In genomic region chr11:60018058-60018457, GRCh38 we compare ENCODE assay signal across 2 cellular contexts.
TF ChIP-seq lines count a peak whose summit lies in the region.

No MANE protein-coding gene starts in this region.

TF ChIP-seq in GM23338, 12 proteins besides CTCF, POLR2A, EP300 and RAD21:
- no peak for TF ChIP-seq EZH2phosphoT487 (IDR thresholded peaks at IDR 0.05; ENCODE audit: unreplicated experiment)
- no peak for TF ChIP-seq NANOG (IDR thresholded peaks at IDR 0.05; ENCODE audit: borderline replicate concordance)
- TF ChIP-seq JUNB (IDR thresholded peaks at IDR 0.05; ENCODE audit: unreplicated experiment), result no peak
- TF ChIP-seq ZNF331 (CRISPR knock-in tag; IDR thresholded peaks at IDR 0.05; ENCODE audit: low read depth), result no peak
- no peak for TF ChIP-seq ZNF114 (CRISPR knock-in tag; IDR thresholded peaks at IDR 0.05)
- no peak for TF ChIP-seq STAT1 (IDR thresholded peaks at IDR 0.05; ENCODE audit: unreplicated experiment)
- TF ChIP-seq REST (IDR thresholded peaks at IDR 0.05; ENCODE audit: unreplicated experiment), result no peak
- no peak for TF ChIP-seq ZNF462 (CRISPR knock-in tag; IDR thresholded peaks at IDR 0.05)
- TF ChIP-seq POLR2AphosphoS5 (IDR thresholded peaks at IDR 0.05; ENCODE audit: low read depth), result no peak
- no peak for TF ChIP-seq ETS1 (IDR thresholded peaks at IDR 0.05)
- no peak for TF ChIP-seq CREB1 (CRISPR knock-in tag; IDR thresholded peaks at IDR 0.05; ENCODE audit: low read depth)
- no peak for TF ChIP-seq EZH2 (IDR thresholded peaks at IDR 0.05; ENCODE audit: low read depth, unreplicated experiment)

TF ChIP-seq in H1, 55 proteins besides CTCF, POLR2A, EP300 and RAD21:
- TF ChIP-seq POLR2AphosphoS5 (IDR thresholded peaks at IDR 0.05; ENCODE audit: low read depth, low read length), result no peak
- TF ChIP-seq KDM5A (IDR thresholded peaks at IDR 0.05; ENCODE audit: low read length), result no peak
- no peak for TF ChIP-seq SRF (IDR thresholded peaks at IDR 0.05; ENCODE audit: low read depth, low read length)
- no peak for TF ChIP-seq GTF2F1 (IDR thresholded peaks at IDR 0.05; ENCODE audit: borderline replicate concordance, low read depth, low read length)
- TF ChIP-seq RBBP5 (IDR thresholded peaks at IDR 0.05; ENCODE audit: borderline replicate concordance, low read depth, low read length), result no peak
- TF ChIP-seq RNF2 (IDR thresholded peaks at IDR 0.05; ENCODE audit: borderline replicate concordance, low read depth, low read length, missing control alignments, poor library complexity, severe bottlenecking), result no peak
- TF ChIP-seq GABPA (IDR thresholded peaks at IDR 0.05; ENCODE audit: borderline replicate concordance, insufficient read depth, low read length), result no peak
- TF ChIP-seq CHD7 (IDR thresholded peaks at IDR 0.05; ENCODE audit: insufficient replicate concordance, low read length), result no peak
- TF ChIP-seq EZH2 (IDR thresholded peaks at IDR 0.05; ENCODE audit: low read depth, low read length, severe bottlenecking), result no peak
- TF ChIP-seq MAFK (IDR thresholded peaks at IDR 0.05; ENCODE audit: low read depth, low read length), result no peak
- TF ChIP-seq MAX (IDR thresholded peaks at IDR 0.05), result no peak
- TF ChIP-seq JUND (IDR thresholded peaks at IDR 0.05; ENCODE audit: low read length), result no peak
- no peak for TF ChIP-seq NANOG (IDR thresholded peaks at IDR 0.05; ENCODE audit: insufficient read depth, low read depth, low read length, poor library complexity, severe bottlenecking)
- TF ChIP-seq CTBP2 (IDR thresholded peaks at IDR 0.05; ENCODE audit: borderline replicate concordance, insufficient read depth, insufficient read length, low read length), result no peak
- TF ChIP-seq SIRT6 (IDR thresholded peaks at IDR 0.05; ENCODE audit: low read length), result no peak
- TF ChIP-seq SAP30 (IDR thresholded peaks at IDR 0.05; ENCODE audit: insufficient read depth, insufficient replicate concordance, low read length), result no peak
- no peak for TF ChIP-seq USF2 (IDR thresholded peaks at IDR 0.05; ENCODE audit: low read length)
- TF ChIP-seq CHD1 (IDR thresholded peaks at IDR 0.05; ENCODE audit: low read depth, low read length), result no peak
- TF ChIP-seq RXRA (IDR thresholded peaks at IDR 0.05; ENCODE audit: insufficient read depth, low read depth, low read length), result no peak
- TF ChIP-seq SP2 (IDR thresholded peaks at IDR 0.05; ENCODE audit: low read length), result no peak
TF ChIP-seq in H1: peak in this region for 0.
